In genomic region chr14:59282366-59282765, GRCh38 we compare ENCODE assay signal across 15 cellular contexts.
DNase-seq lines count a peak whose midpoint lies in the region; TF ChIP-seq lines count a peak whose summit lies in the region.
"Had no signal": no experiment of that assay in that cellular context is flagged by ENCODE, and none has a peak within 500 bp of the region (broad histone marks: within the 10 kb centered on the region; RNA-seq: fewer than 3 reads in every experiment).

No MANE protein-coding gene starts in this region.

- no peak for TF ChIP-seq POLR2A in esophagus muscularis mucosa (IDR thresholded peaks at IDR 0.05; ENCODE audit: low read depth)

- H3K36me3 ChIP-seq in esophagus muscularis mucosa (no peaks in the 10 kb centered on the region), smooth muscle cell (ENCODE audit: low read depth) (peaks cover 2% of the 10 kb centered on the region)
- H3K36me3 ChIP-seq: tibial artery had no signal

- no peak for TF ChIP-seq EP300 in esophagus muscularis mucosa (IDR thresholded peaks at IDR 0.05)

- no peak overlapping the region for H2AFZ ChIP-seq in smooth muscle cell (ENCODE audit: low read depth)

- no peaks in the 10 kb centered on the region for H3K9me3 ChIP-seq in esophagus muscularis mucosa
- H3K9me3 ChIP-seq in smooth muscle cell (replicated peaks; ENCODE audit: low read depth): no peaks in the 10 kb centered on the region
- H3K9me3 ChIP-seq: tibial artery had no signal

- H3K27me3 ChIP-seq in esophagus muscularis mucosa: no peaks in the 10 kb centered on the region
- no peaks in the 10 kb centered on the region for H3K27me3 ChIP-seq in smooth muscle cell (ENCODE audit: low read depth)
- H3K27me3 ChIP-seq: tibial artery had no signal

- H3K27ac ChIP-seq in esophagus muscularis mucosa (replicated peaks in 1 of 4) (peak overlapping the region in 3 of 4 donors; percentile 28 to 57 (median 42)), smooth muscle cell (ENCODE audit: low read depth) (peak overlapping the region; percentile 75)

- H3K4me1 ChIP-seq in esophagus muscularis mucosa (peaks cover 21 to 61% (median 54%) of the 10 kb centered on the region in 4 donors), smooth muscle cell (ENCODE audit: low read depth) (peaks cover 15% of the 10 kb centered on the region)

- no peak overlapping the region for H3K4me3 ChIP-seq in esophagus muscularis mucosa
- no peak overlapping the region for H3K4me3 ChIP-seq in smooth muscle cell
- H3K4me3 ChIP-seq: lung, tibial artery had no signal

- TF ChIP-seq CTCF in esophagus muscularis mucosa (IDR thresholded peaks at IDR 0.05): no peak
- no peak for TF ChIP-seq CTCF in smooth muscle cell (IDR thresholded peaks at IDR 0.05; ENCODE audit: borderline replicate concordance, insufficient read depth, poor library complexity, severe bottlenecking)

- peaks cover 3% of the 10 kb centered on the region for H3F3A ChIP-seq in smooth muscle cell (ENCODE audit: low read depth)

- H3K4me2 ChIP-seq in smooth muscle cell: peak overlapping the region; percentile 40

- DNase-seq in H4 (ENCODE audit: low spot score) (peak; percentile 17), NCI-H226 (peak; percentile 40), esophagus muscularis mucosa (ENCODE audit: extremely low spot score) (no peak), smooth muscle cell (lab: John Stamatoyannopoulos, UW; ENCODE audit: unreplicated experiment) (no peak), OCI-M1 (lab: John Stamatoyannopoulos, UW) (no peak), A172 (ENCODE audit: low spot score) (no peak), amygdala (lab: John Stamatoyannopoulos, UW) (no peak)
- DNase-seq: activated CD4-positive, alpha-beta T cell treated with anti-CD3 and anti-CD28 coated beads, Interleukin-2, amount 10 ng/mL, durations not matched to agents 7 days and 5 days; activated naive CD8-positive, alpha-beta T cell treated with anti-CD3 and anti-CD28 coated beads, Interleukin-2, amount 10 ng/mL, durations not matched to agents 7 days and 5 days; activated T-cell treated with anti-CD3 and anti-CD28 coated beads, Interleukin-2, amount 50 U/mL, for 4 hours; NCI-H1930; RPMI8226; stimulated activated CD4-positive, alpha-beta T cell treated with anti-CD3 and anti-CD28 coated beads, Interleukin-1b, Interleukin-23, amount 100 ng/mL, for 48 hours; tibial artery had no signal

- intact Hi-C loops in esophagus muscularis mucosa (cut with DNase I): no loop called here

- no peaks in the 10 kb centered on the region for H4K20me1 ChIP-seq in smooth muscle cell (ENCODE audit: low read depth)

- H3K79me2 ChIP-seq in smooth muscle cell (ENCODE audit: low read depth): peaks cover 6% of the 10 kb centered on the region

- peak overlapping the region; percentile 17 for H3K9ac ChIP-seq in smooth muscle cell (ENCODE audit: low read depth)

- WGBS in esophagus muscularis mucosa: 75% methylated on average over 3 of the region's 3 CpGs
- WGBS in smooth muscle cell (ENCODE audit: low lambda C conversion rate): 24% methylated on average over 3 of the region's 3 CpGs

Comparison
In these comparisons a context has a peak if more than half of its experiments do, and no peak if none do; other contexts are left out.
1. DNase-seq: peak in H4 (single experiment) and NCI-H226 (single experiment); none in esophagus muscularis mucosa (single experiment), smooth muscle cell (single experiment), OCI-M1 (single experiment), A172 (single experiment) and amygdala (0 of 56).